In the genomic region with DNA sequence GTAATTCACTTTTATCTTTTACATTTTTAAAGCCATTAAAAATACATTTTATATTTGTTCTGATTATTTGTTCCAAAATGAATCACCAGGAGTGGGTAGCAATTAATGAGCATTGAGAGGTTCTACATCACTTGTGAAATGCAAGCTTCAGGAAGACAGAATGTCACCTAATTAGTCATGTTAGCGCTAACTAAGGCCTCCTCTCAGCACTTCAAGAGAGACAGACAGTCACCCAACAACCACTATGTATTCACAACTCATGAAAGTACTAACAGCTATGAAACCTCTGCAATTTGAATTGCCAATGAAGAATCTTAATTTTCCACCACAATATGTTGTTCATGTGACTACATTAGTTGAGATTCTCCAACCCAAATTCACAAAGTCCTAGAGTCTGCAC, we compare ENCODE assay signal across 14 cellular contexts.
"Had no signal": no experiment of that assay in that cellular context is flagged by ENCODE, and none has a peak within 500 bp of the region (broad histone marks: within the 10 kb centered on the region; RNA-seq: fewer than 3 reads in every experiment).

No MANE protein-coding gene starts in this region.

- H3K4me1 ChIP-seq: tibial nerve, vagina had no signal

- H3K9me3 ChIP-seq: neutrophil, tibial nerve, vagina had no signal

- H3K4me3 ChIP-seq: lung, tibial nerve, vagina had no signal

- H3K36me3 ChIP-seq: neutrophil, tibial nerve, vagina had no signal

- H3K27me3 ChIP-seq: neutrophil, tibial nerve, vagina had no signal

- H3K27ac ChIP-seq: neutrophil, tibial nerve, vagina had no signal

- DNase-seq: activated CD4-positive, alpha-beta memory T cell treated with anti-CD3 and anti-CD28 coated beads for 36 hours; activated gamma-delta T cell; activated T-cell treated with anti-CD3 and anti-CD28 coated beads, Interleukin-2, amount 50 U/mL, for 4 hours; cerebellar nuclear complex; endodermal cell; hypothalamus; immature natural killer cell; naive B cell; posterior cingulate gyrus; small intestine had no signal
